In the genomic region with DNA sequence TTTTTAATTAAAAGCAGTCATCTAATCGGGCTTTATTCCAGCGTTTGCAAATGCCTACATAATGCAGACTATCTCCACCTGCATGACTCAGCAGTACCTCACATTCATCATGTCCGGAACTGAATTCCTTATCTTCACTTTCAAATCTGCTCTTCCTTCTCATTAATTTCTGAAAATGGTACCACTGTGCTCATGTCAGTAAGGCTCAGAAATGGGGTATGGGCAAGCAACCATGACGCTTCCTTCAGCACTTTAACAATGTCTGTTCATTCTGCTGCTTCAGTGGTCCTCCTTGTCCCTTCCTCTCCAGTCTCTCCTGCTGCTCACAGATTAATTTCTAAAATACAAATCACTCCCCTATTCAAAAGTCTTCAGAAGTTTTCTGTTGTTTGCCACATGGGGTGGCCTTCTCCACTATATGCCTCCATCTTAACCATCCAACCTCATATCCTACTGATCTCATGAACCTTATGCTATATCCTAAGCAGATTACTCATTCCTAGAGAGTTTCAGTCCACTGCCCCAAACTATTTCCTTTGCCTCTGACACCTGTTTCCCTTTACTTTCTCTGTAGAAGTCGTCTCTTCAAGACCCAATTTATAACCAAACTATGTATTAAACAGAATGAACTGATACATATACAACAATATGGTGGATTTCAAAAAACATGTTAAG, we compare ENCODE assay signal across 1 cellular context.
A peak's percentile ranks its signal among the peaks of the same experiment; 100 is the strongest.
TF ChIP-seq lines count a peak whose summit lies in the region.

No MANE protein-coding gene starts in this region.

TF ChIP-seq in K562, 482 proteins besides CTCF, POLR2A, EP300 and RAD21 (continued from another document and continues in another):
- TF ChIP-seq, protein P1, sequence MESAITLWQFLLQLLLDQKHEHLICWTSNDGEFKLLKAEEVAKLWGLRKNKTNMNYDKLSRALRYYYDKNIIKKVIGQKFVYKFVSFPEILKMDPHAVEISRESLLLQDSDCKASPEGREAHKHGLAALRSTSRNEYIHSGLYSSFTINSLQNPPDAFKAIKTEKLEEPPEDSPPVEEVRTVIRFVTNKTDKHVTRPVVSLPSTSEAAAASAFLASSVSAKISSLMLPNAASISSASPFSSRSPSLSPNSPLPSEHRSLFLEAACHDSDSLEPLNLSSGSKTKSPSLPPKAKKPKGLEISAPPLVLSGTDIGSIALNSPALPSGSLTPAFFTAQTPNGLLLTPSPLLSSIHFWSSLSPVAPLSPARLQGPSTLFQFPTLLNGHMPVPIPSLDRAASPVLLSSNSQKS (CRISPR knock-in tag; IDR thresholded peaks at IDR 0.05): no peak
- TF ChIP-seq ZNF24 (IDR thresholded peaks at IDR 0.05) (no peak), THRAP3 (IDR thresholded peaks at IDR 0.05; ENCODE audit: borderline replicate concordance) (no peak), ZNF146 (CRISPR knock-in tag; IDR thresholded peaks at IDR 0.05; ENCODE audit: unreplicated experiment) (no peak), SLC30A9 (CRISPR knock-in tag; IDR thresholded peaks at IDR 0.05) (no peak), PHTF2 (CRISPR knock-in tag; IDR thresholded peaks at IDR 0.05) (no peak), PML (IDR thresholded peaks at IDR 0.05; ENCODE audit: low read length) (no peak), CHCHD3 (CRISPR knock-in tag; IDR thresholded peaks at IDR 0.05) (no peak), RHOXF2B (CRISPR knock-in tag; conservative IDR thresholded peaks at IDR 0.05) (no peak), MTA1 (IDR thresholded peaks at IDR 0.05; ENCODE audit: borderline replicate concordance) (peak; percentile 70; the same call in 1 of the 2 replicates), SRSF9 (IDR thresholded peaks at IDR 0.05; ENCODE audit: borderline replicate concordance, low read depth, low read length) (no peak), ZNF41 (CRISPR knock-in tag; conservative IDR thresholded peaks at IDR 0.05) (no peak), YBX1 (IDR thresholded peaks at IDR 0.05) (no peak), POLR2G (IDR thresholded peaks at IDR 0.05; ENCODE audit: low read depth, low read length) (0 out of 2 replicates have a peak, but pooled peaks have one; percentile 9), KAT8 (IDR thresholded peaks at IDR 0.05; ENCODE audit: low read depth) (no peak), TEAD2 (tag; IDR thresholded peaks at IDR 0.05) (no peak), TFAM (CRISPR knock-in tag; conservative IDR thresholded peaks at IDR 0.05) (no peak), ZNF121 (CRISPR knock-in tag; conservative IDR thresholded peaks at IDR 0.05) (no peak), HNRNPLL (IDR thresholded peaks at IDR 0.05; ENCODE audit: low read depth, low read length, poor library complexity, severe bottlenecking) (no peak), HLTF (IDR thresholded peaks at IDR 0.05) (no peak), POLR2AphosphoS5 (IDR thresholded peaks at IDR 0.05; ENCODE audit: control insufficient read depth, insufficient read depth, low read depth, low read length) (0 out of 2 replicates have a peak, but pooled peaks have one; percentile 40), C11orf30 (IDR thresholded peaks at IDR 0.05; ENCODE audit: low read depth) (peak; percentile 97), ATF7 (IDR thresholded peaks at IDR 0.05) (peak; percentile 48; the same call in 1 of the 2 replicates), CCAR2 (IDR thresholded peaks at IDR 0.05; ENCODE audit: low read depth, low read length) (no peak), DNMT1 (IDR thresholded peaks at IDR 0.05) (no peak), GATAD2B (IDR thresholded peaks at IDR 0.05; ENCODE audit: borderline replicate concordance) (no peak; the same call in 1 of the 2 replicates), ZEB2 (IDR thresholded peaks at IDR 0.05) (peak; percentile 93), CC2D1A (IDR thresholded peaks at IDR 0.05) (0 out of 2 replicates have a peak, but pooled peaks have one; percentile 19)
- TF ChIP-seq, protein P2, sequence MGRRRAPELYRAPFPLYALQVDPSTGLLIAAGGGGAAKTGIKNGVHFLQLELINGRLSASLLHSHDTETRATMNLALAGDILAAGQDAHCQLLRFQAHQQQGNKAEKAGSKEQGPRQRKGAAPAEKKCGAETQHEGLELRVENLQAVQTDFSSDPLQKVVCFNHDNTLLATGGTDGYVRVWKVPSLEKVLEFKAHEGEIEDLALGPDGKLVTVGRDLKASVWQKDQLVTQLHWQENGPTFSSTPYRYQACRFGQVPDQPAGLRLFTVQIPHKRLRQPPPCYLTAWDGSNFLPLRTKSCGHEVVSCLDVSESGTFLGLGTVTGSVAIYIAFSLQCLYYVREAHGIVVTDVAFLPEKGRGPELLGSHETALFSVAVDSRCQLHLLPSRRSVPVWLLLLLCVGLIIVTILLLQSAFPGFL (CRISPR knock-in tag; IDR thresholded peaks at IDR 0.05): no peak
- TF ChIP-seq, protein P3, sequence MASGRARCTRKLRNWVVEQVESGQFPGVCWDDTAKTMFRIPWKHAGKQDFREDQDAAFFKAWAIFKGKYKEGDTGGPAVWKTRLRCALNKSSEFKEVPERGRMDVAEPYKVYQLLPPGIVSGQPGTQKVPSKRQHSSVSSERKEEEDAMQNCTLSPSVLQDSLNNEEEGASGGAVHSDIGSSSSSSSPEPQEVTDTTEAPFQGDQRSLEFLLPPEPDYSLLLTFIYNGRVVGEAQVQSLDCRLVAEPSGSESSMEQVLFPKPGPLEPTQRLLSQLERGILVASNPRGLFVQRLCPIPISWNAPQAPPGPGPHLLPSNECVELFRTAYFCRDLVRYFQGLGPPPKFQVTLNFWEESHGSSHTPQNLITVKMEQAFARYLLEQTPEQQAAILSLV (tag; IDR thresholded peaks at IDR 0.05): no peak
- TF ChIP-seq, protein P4, sequence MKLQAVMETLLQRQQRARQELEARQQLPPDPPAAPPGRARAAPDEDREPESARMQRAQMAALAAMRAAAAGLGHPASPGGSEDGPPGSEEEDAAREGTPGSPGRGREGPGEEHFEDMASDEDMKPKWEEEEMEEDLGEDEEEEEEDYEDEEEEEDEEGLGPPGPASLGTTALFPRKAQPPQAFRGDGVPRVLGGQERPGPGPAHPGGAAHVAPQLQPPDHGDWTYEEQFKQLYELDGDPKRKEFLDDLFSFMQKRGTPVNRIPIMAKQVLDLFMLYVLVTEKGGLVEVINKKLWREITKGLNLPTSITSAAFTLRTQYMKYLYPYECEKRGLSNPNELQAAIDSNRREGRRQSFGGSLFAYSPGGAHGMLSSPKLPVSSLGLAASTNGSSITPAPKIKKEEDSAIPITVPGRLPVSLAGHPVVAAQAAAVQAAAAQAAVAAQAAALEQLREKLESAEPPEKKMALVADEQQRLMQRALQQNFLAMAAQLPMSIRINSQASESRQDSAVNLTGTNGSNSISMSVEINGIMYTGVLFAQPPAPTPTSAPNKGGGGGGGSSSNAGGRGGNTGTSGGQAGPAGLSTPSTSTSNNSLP (IDR thresholded peaks at IDR 0.05; ENCODE audit: borderline replicate concordance, low read depth, low read length): peak; percentile 59; the same call in 1 of the 2 replicates
- TF ChIP-seq, protein P5, sequence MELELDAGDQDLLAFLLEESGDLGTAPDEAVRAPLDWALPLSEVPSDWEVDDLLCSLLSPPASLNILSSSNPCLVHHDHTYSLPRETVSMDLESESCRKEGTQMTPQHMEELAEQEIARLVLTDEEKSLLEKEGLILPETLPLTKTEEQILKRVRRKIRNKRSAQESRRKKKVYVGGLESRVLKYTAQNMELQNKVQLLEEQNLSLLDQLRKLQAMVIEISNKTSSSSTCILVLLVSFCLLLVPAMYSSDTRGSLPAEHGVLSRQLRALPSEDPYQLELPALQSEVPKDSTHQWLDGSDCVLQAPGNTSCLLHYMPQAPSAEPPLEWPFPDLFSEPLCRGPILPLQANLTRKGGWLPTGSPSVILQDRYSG (tag; conservative IDR thresholded peaks at IDR 0.05; ENCODE audit: low read depth): no peak
- TF ChIP-seq, protein P6, sequence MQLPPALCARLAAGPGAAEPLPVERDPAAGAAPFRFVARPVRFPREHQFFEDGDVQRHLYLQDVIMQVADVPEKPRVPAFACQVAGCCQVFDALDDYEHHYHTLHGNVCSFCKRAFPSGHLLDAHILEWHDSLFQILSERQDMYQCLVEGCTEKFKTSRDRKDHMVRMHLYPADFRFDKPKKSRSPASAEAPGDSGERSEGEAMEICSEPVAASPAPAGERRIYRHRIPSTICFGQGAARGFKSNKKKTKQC (CRISPR knock-in tag; IDR thresholded peaks at IDR 0.05): no peak
- TF ChIP-seq, protein P7, sequence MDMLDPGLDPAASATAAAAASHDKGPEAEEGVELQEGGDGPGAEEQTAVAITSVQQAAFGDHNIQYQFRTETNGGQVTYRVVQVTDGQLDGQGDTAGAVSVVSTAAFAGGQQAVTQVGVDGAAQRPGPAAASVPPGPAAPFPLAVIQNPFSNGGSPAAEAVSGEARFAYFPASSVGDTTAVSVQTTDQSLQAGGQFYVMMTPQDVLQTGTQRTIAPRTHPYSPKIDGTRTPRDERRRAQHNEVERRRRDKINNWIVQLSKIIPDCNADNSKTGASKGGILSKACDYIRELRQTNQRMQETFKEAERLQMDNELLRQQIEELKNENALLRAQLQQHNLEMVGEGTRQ (CRISPR knock-in tag; IDR thresholded peaks at IDR 0.05): no peak
- TF ChIP-seq, protein P8, sequence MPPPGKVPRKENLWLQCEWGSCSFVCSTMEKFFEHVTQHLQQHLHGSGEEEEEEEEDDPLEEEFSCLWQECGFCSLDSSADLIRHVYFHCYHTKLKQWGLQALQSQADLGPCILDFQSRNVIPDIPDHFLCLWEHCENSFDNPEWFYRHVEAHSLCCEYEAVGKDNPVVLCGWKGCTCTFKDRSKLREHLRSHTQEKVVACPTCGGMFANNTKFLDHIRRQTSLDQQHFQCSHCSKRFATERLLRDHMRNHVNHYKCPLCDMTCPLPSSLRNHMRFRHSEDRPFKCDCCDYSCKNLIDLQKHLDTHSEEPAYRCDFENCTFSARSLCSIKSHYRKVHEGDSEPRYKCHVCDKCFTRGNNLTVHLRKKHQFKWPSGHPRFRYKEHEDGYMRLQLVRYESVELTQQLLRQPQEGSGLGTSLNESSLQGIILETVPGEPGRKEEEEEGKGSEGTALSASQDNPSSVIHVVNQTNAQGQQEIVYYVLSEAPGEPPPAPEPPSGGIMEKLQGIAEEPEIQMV (tag; conservative IDR thresholded peaks at IDR 0.05; ENCODE audit: low read depth): no peak
- TF ChIP-seq, protein P9, sequence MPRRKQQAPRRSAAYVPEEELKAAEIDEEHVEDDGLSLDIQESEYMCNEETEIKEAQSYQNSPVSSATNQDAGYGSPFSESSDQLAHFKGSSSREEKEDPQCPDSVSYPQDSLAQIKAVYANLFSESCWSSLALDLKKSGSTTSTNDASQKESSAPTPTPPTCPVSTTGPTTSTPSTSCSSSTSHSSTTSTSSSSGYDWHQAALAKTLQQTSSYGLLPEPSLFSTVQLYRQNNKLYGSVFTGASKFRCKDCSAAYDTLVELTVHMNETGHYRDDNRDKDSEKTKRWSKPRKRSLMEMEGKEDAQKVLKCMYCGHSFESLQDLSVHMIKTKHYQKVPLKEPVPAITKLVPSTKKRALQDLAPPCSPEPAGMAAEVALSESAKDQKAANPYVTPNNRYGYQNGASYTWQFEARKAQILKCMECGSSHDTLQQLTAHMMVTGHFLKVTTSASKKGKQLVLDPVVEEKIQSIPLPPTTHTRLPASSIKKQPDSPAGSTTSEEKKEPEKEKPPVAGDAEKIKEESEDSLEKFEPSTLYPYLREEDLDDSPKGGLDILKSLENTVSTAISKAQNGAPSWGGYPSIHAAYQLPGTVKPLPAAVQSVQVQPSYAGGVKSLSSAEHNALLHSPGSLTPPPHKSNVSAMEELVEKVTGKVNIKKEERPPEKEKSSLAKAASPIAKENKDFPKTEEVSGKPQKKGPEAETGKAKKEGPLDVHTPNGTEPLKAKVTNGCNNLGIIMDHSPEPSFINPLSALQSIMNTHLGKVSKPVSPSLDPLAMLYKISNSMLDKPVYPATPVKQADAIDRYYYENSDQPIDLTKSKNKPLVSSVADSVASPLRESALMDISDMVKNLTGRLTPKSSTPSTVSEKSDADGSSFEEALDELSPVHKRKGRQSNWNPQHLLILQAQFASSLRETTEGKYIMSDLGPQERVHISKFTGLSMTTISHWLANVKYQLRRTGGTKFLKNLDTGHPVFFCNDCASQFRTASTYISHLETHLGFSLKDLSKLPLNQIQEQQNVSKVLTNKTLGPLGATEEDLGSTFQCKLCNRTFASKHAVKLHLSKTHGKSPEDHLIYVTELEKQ (CRISPR knock-in tag; IDR thresholded peaks at IDR 0.05): no peak
- TF ChIP-seq, protein P10, sequence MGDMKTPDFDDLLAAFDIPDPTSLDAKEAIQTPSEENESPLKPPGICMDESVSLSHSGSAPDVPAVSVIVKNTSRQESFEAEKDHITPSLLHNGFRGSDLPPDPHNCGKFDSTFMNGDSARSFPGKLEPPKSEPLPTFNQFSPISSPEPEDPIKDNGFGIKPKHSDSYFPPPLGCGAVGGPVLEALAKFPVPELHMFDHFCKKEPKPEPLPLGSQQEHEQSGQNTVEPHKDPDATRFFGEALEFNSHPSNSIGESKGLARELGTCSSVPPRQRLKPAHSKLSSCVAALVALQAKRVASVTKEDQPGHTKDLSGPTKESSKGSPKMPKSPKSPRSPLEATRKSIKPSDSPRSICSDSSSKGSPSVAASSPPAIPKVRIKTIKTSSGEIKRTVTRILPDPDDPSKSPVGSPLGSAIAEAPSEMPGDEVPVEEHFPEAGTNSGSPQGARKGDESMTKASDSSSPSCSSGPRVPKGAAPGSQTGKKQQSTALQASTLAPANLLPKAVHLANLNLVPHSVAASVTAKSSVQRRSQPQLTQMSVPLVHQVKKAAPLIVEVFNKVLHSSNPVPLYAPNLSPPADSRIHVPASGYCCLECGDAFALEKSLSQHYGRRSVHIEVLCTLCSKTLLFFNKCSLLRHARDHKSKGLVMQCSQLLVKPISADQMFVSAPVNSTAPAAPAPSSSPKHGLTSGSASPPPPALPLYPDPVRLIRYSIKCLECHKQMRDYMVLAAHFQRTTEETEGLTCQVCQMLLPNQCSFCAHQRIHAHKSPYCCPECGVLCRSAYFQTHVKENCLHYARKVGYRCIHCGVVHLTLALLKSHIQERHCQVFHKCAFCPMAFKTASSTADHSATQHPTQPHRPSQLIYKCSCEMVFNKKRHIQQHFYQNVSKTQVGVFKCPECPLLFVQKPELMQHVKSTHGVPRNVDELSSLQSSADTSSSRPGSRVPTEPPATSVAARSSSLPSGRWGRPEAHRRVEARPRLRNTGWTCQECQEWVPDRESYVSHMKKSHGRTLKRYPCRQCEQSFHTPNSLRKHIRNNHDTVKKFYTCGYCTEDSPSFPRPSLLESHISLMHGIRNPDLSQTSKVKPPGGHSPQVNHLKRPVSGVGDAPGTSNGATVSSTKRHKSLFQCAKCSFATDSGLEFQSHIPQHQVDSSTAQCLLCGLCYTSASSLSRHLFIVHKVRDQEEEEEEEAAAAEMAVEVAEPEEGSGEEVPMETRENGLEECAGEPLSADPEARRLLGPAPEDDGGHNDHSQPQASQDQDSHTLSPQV (IDR thresholded peaks at IDR 0.05): peak; percentile 90
- TF ChIP-seq, protein P11, sequence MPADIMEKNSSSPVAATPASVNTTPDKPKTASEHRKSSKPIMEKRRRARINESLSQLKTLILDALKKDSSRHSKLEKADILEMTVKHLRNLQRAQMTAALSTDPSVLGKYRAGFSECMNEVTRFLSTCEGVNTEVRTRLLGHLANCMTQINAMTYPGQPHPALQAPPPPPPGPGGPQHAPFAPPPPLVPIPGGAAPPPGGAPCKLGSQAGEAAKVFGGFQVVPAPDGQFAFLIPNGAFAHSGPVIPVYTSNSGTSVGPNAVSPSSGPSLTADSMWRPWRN (IDR thresholded peaks at IDR 0.05; ENCODE audit: low read depth): no peak
- TF ChIP-seq, protein P12, sequence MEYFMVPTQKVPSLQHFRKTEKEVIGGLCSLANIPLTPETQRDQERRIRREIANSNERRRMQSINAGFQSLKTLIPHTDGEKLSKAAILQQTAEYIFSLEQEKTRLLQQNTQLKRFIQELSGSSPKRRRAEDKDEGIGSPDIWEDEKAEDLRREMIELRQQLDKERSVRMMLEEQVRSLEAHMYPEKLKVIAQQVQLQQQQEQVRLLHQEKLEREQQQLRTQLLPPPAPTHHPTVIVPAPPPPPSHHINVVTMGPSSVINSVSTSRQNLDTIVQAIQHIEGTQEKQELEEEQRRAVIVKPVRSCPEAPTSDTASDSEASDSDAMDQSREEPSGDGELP (CRISPR knock-in tag; IDR thresholded peaks at IDR 0.05; ENCODE audit: borderline replicate concordance): no peak
- TF ChIP-seq, protein P13, sequence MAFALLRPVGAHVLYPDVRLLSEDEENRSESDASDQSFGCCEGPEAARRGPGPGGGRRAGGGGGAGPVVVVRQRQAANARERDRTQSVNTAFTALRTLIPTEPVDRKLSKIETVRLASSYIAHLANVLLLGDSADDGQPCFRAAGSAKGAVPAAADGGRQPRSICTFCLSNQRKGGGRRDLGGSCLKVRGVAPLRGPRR (CRISPR knock-in tag; IDR thresholded peaks at IDR 0.05): no peak
